In genomic region chr1:207022996-207023679, GRCh38 we compare ENCODE assay signal across 1 cellular context.
TF ChIP-seq lines count a peak whose summit lies in the region.

No MANE protein-coding gene starts in this region.

TF ChIP-seq in A549, 52 proteins besides CTCF, POLR2A, EP300 and RAD21 (continued from another document):
- TF ChIP-seq HOXA7 (CRISPR knock-in tag; IDR thresholded peaks at IDR 0.05) (no peak), JUN (IDR thresholded peaks at IDR 0.05) (no peak), HES2 (IDR thresholded peaks at IDR 0.05) (no peak), MAFK (IDR thresholded peaks at IDR 0.05; ENCODE audit: partially characterized antibody) (no peak), REST (IDR thresholded peaks at IDR 0.05) (no peak), KDM5A (IDR thresholded peaks at IDR 0.05) (no peak), CHD4 (IDR thresholded peaks at IDR 0.05; ENCODE audit: borderline replicate concordance) (no peak)
